In genomic region chr1:29703596-29703995, GRCh38 we compare ENCODE assay signal across 8 cellular contexts.
A peak's percentile ranks its signal among the peaks of the same experiment; 100 is the strongest.
DNase-seq lines count a peak whose midpoint lies in the region; ATAC-seq and TF ChIP-seq lines count a peak whose summit lies in the region.

No MANE protein-coding gene starts in this region.

- no peak overlapping the region for H3K4me3 Mint-ChIP-seq in brain
- no peak overlapping the region for H3K4me3 Mint-ChIP-seq in activated CD4-positive, alpha-beta T cell treated with anti-CD3 and anti-CD28 coated beads, Interleukin-2, amount 10 ng/mL, durations not matched to agents 24 days and 14 days

- H3K9me3 Mint-ChIP-seq in brain, result no peaks in the 10 kb centered on the region
- H3K9me3 Mint-ChIP-seq in activated CD4-positive, alpha-beta T cell treated with anti-CD3 and anti-CD28 coated beads, Interleukin-2, amount 10 ng/mL, durations not matched to agents 24 days and 14 days, result no peaks in the 10 kb centered on the region

- no peaks in the 10 kb centered on the region for H3K36me3 Mint-ChIP-seq in brain
- H3K36me3 Mint-ChIP-seq in activated CD4-positive, alpha-beta T cell treated with anti-CD3 and anti-CD28 coated beads, Interleukin-2, amount 10 ng/mL, durations not matched to agents 24 days and 14 days (ENCODE audit: low read depth), result no peaks in the 10 kb centered on the region

- DNase-seq in NCI-H2107 treated with DMSO at 0.1 percent for 48 hours (lab: John Stamatoyannopoulos, UW; ENCODE audit: unreplicated experiment), result peak; percentile 24
- DNase-seq in NCI-H2107 (lab: John Stamatoyannopoulos, UW), result no peak
- peak; percentile 15 for DNase-seq in NCI-H1694 treated with DMSO at 0.1 percent for 48 hours (lab: John Stamatoyannopoulos, UW)
- DNase-seq in left colon, result peak in 1 of 2 donors; percentile 14
- no peak for DNase-seq in activated CD4-positive, alpha-beta T cell treated with anti-CD3 and anti-CD28 coated beads, Interleukin-2, amount 10 ng/mL, durations not matched to agents 24 days and 14 days
- no peak for DNase-seq in T-helper 1 cell

- ATAC-seq in left colon, result peak; percentile 50
- no peak for ATAC-seq in HG02623 (IDR thresholded peaks at IDR 0.05; ENCODE audit: unreplicated experiment)

- H3K27me3 Mint-ChIP-seq in brain, result peaks cover 8% of the 10 kb centered on the region
- H3K27me3 Mint-ChIP-seq in activated CD4-positive, alpha-beta T cell treated with anti-CD3 and anti-CD28 coated beads, Interleukin-2, amount 10 ng/mL, durations not matched to agents 24 days and 14 days, result peaks cover 21% of the 10 kb centered on the region

- TF ChIP-seq CTCF in brain (conservative IDR thresholded peaks at IDR 0.05), result peak; percentile 61 to 82

- peak overlapping the region in 2 of 5 experiments; percentile 53 to 71 for H3K27ac Mint-ChIP-seq in brain
- no peak overlapping the region for H3K27ac Mint-ChIP-seq in activated CD4-positive, alpha-beta T cell treated with anti-CD3 and anti-CD28 coated beads, Interleukin-2, amount 10 ng/mL, durations not matched to agents 24 days and 14 days

- intact Hi-C loops in left colon (cut with DNase I, micrococcal nuclease), result no loop called here
- intact Hi-C loops in activated CD4-positive, alpha-beta T cell treated with anti-CD3 and anti-CD28 coated beads, Interleukin-2, amount 10 ng/mL, durations not matched to agents 24 days and 14 days (cut with micrococcal nuclease), result no loop called here

- peaks cover 63% of the 10 kb centered on the region for H3K4me1 Mint-ChIP-seq in brain
- peaks cover 11% of the 10 kb centered on the region for H3K4me1 Mint-ChIP-seq in activated CD4-positive, alpha-beta T cell treated with anti-CD3 and anti-CD28 coated beads, Interleukin-2, amount 10 ng/mL, durations not matched to agents 24 days and 14 days

Comparison
In these comparisons a context has a peak if more than half of its experiments do, and no peak if none do; other contexts are left out.
1. DNase-seq: peak in NCI-H2107 treated with DMSO at 0.1 percent for 48 hours (single experiment) and NCI-H1694 treated with DMSO at 0.1 percent for 48 hours (single experiment); none in NCI-H2107 (single experiment), activated CD4-positive, alpha-beta T cell treated with anti-CD3 and anti-CD28 coated beads, Interleukin-2, amount 10 ng/mL, durations not matched to agents 24 days and 14 days (single experiment) and T-helper 1 cell (0 of 5).